In genomic region chr3:62965311-62965710, GRCh38 we compare ENCODE assay signal across 28 cellular contexts.
A peak's percentile ranks its signal among the peaks of the same experiment; 100 is the strongest.
DNase-seq lines count a peak whose midpoint lies in the region; ATAC-seq and TF ChIP-seq lines count a peak whose summit lies in the region.
"Had no signal": no experiment of that assay in that cellular context is flagged by ENCODE, and none has a peak within 500 bp of the region (broad histone marks: within the 10 kb centered on the region; RNA-seq: fewer than 3 reads in every experiment).

No MANE protein-coding gene starts in this region.

- no peaks in the 10 kb centered on the region for H3K79me1 ChIP-seq in IMR-90 (ENCODE audit: low read depth in 1 of 2, low read length in 2 of 2)

- no peak overlapping the region for H3K23ac ChIP-seq in IMR-90 (ENCODE audit: low read depth, low read length)

- POLR2A ChIA-PET in IMR-90 (lab: Charles Lee; ENCODE audit: unreplicated experiment) = no interaction called here

- H3K56ac ChIP-seq in IMR-90 (ENCODE audit: extremely low read depth, insufficient read depth, low read length) = no peak overlapping the region

- H2BK5ac ChIP-seq in IMR-90 (ENCODE audit: low read depth, low read length, poor library complexity, severe bottlenecking) = no peak overlapping the region

- H2AK5ac ChIP-seq in IMR-90 (ENCODE audit: low read depth, low read length) = no peak overlapping the region

- H3K4me2 ChIP-seq in IMR-90 (ENCODE audit: low read depth, low read length) = no peak overlapping the region

- no peak overlapping the region for H2BK20ac ChIP-seq in IMR-90 (ENCODE audit: low read depth, low read length)

- no peak overlapping the region for H4K8ac ChIP-seq in IMR-90 (ENCODE audit: low read depth in 2 of 2, low read length in 2 of 2)

- TF ChIP-seq CTCF in BE2C (IDR thresholded peaks at IDR 0.05; ENCODE audit: low read depth, low read length) (no peak), IMR-90 (conservative IDR thresholded peaks at IDR 0.05; ENCODE audit: low read depth, low read length) (no peak), esophagus squamous epithelium (IDR thresholded peaks at IDR 0.05) (no peak)

- H2AK9ac ChIP-seq in IMR-90 (replicated peaks; ENCODE audit: low read depth, low read length, poor library complexity) = no peak overlapping the region

- no peaks in the 10 kb centered on the region for H3K9me1 ChIP-seq in IMR-90 (ENCODE audit: insufficient read depth, low read length)

- no peak for TF ChIP-seq POLR2A in IMR-90 (IDR thresholded peaks at IDR 0.05; ENCODE audit: low read depth, low read length)
- no peak for TF ChIP-seq POLR2A in esophagus squamous epithelium (IDR thresholded peaks at IDR 0.05)

- no peak overlapping the region for H2BK15ac ChIP-seq in IMR-90 (ENCODE audit: low read depth, low read length)

- no peak for TF ChIP-seq RAD21 in IMR-90 (IDR thresholded peaks at IDR 0.05; ENCODE audit: low read length)

- no peak overlapping the region for H3K4me3 ChIP-seq in BE2C (ENCODE audit: low read depth, low read length)
- no peak overlapping the region for H3K4me3 ChIP-seq in IMR-90 (ENCODE audit: insufficient read depth, low read depth, low read length)
- H3K4me3 ChIP-seq in esophagus squamous epithelium = no peak overlapping the region
- H3K4me3 ChIP-seq: left ventricle myocardium inferior, SK-N-MC, upper lobe of left lung had no signal

- H4K5ac ChIP-seq in IMR-90 (ENCODE audit: low read depth, low read length) = no peak overlapping the region

- H3K27ac ChIP-seq in IMR-90 (ENCODE audit: insufficient read depth, low read length) (no peak overlapping the region), esophagus squamous epithelium (no peak overlapping the region)
- H3K27ac ChIP-seq: C4-2B, left ventricle myocardium inferior, SK-N-MC, upper lobe of left lung had no signal

- H3K4me1 ChIP-seq in BE2C (peaks cover 8% of the 10 kb centered on the region), IMR-90 (ENCODE audit: control insufficient read depth, insufficient read depth, low read length) (no peaks in the 10 kb centered on the region), esophagus squamous epithelium (no peaks in the 10 kb centered on the region)
- H3K4me1 ChIP-seq: left ventricle myocardium inferior, upper lobe of left lung had no signal

- ATAC-seq in IMR-90 (ENCODE audit: low read depth) (no peak), GM21526 (IDR thresholded peaks at IDR 0.05; ENCODE audit: low FRiP score, unreplicated experiment) (no peak)
- ATAC-seq: activated CD4-positive, alpha-beta T cell treated with anti-CD3 and anti-CD28 coated beads for 36 hours; activated CD8-positive, alpha-beta T cell treated with anti-CD3 and anti-CD28 coated beads, Interleukin-2, amount 10 ng/mL, durations not matched to agents 7 days and 5 days; esophagus mucosa; T-helper 17 cell had no signal

- intact Hi-C loops in IMR-90 (cut with micrococcal nuclease) (no loop called here), esophagus squamous epithelium (cut with DNase I) (no loop called here)

- H3K9ac ChIP-seq in IMR-90 (ENCODE audit: low read depth, low read length) = no peak overlapping the region

- DNase-seq in BE2C = peak; percentile 23
- no peak for DNase-seq in IMR-90
- peak; percentile 34 for DNase-seq in astrocyte of the hippocampus (ENCODE audit: low read depth, low spot score)
- DNase-seq in kidney tubule cell (ENCODE audit: low spot score) = peak; percentile 86
- DNase-seq in esophagus squamous epithelium (lab: John Stamatoyannopoulos, UW) = no peak
- no peak for DNase-seq in activated T-cell treated with anti-CD3 and anti-CD28 coated beads, Interleukin-2, amount 50 U/mL, for 1 hour
- no peak for DNase-seq in SHP77 treated with DMSO at 0.1 percent for 48 hours (lab: John Stamatoyannopoulos, UW)
- DNase-seq: activated CD4-positive, alpha-beta T cell treated with anti-CD3 and anti-CD28 coated beads for 36 hours; activated CD8-positive, alpha-beta T cell treated with anti-CD3 and anti-CD28 coated beads, Interleukin-2, amount 10 ng/mL, durations not matched to agents 7 days and 5 days; anterior cingulate cortex; Calu3; cortex of kidney; DND-41; GOT3; left ventricle myocardium inferior; naive B cell; NCI-H1105 treated with DMSO at 0.1 percent for 48 hours; NCI-H1930; NCI-H526 treated with DMSO at 0.1 percent for 48 hours; RPMI8226; small intestine; stimulated activated CD4-positive, alpha-beta T cell treated with anti-CD3 and anti-CD28 coated beads, Interleukin-2, amount 100 ng/mL, for 24 hours; T-helper 17 cell; upper lobe of left lung had no signal

- H3K36me3 ChIP-seq in BE2C (no peaks in the 10 kb centered on the region), IMR-90 (ENCODE audit: control insufficient read depth, insufficient read depth, low read length) (no peaks in the 10 kb centered on the region), esophagus squamous epithelium (no peaks in the 10 kb centered on the region)
- H3K36me3 ChIP-seq: left ventricle myocardium inferior, upper lobe of left lung had no signal

- H4K91ac ChIP-seq in IMR-90 (ENCODE audit: insufficient read depth, low read depth, low read length) = no peak overlapping the region

- no peaks in the 10 kb centered on the region for H4K20me1 ChIP-seq in IMR-90 (ENCODE audit: insufficient read depth, low read length)

- no TSS peak for BruUV-seq in IMR-90 (replicated peaks; lab: Mats Ljungman, UMichigan)

- in situ Hi-C loops in IMR-90 (cut with MboI; ENCODE audit: low sequenced_read_pairs) = no loop called here

- no peak overlapping the region for H3K4ac ChIP-seq in IMR-90 (ENCODE audit: low read depth, low read length)

- 75% methylated on average over 1 of the region's 2 CpGs; no CpG with 5 or more reads in 1 of the 2 experiments for WGBS in IMR-90 (ENCODE audit: extremely low coverage in 2 of 2, insufficient read length in 1 of 2), 2 experiments
- 81 to 85% methylated on average over 2 of the region's 2 CpGs for WGBS in esophagus squamous epithelium, 2 donors

- H3K9me3 ChIP-seq in BE2C (no peaks in the 10 kb centered on the region), IMR-90 (ENCODE audit: control insufficient read depth, insufficient read depth, low read length) (no peaks in the 10 kb centered on the region; the same call in none of the 2 replicates), esophagus squamous epithelium (no peaks in the 10 kb centered on the region)
- H3K9me3 ChIP-seq: left ventricle myocardium inferior, upper lobe of left lung had no signal

- H2BK120ac ChIP-seq in IMR-90 (ENCODE audit: low read depth, low read length) = no peak overlapping the region

- CTCF ChIA-PET in IMR-90 (lab: Yijun Ruan, JAX) = no interaction called here

- H2AFZ ChIP-seq in IMR-90 (replicated peaks; ENCODE audit: low read length, poor library complexity) = no peak overlapping the region

- H3K14ac ChIP-seq in IMR-90 (replicated peaks; ENCODE audit: low read depth, low read length) = no peak overlapping the region

- dilution Hi-C loops in IMR-90 (cut with HindIII; ENCODE audit: low sequenced_read_pairs, unreplicated experiment) = no loop called here

- H3K27me3 ChIP-seq in BE2C (no peaks in the 10 kb centered on the region), IMR-90 (ENCODE audit: control insufficient read depth, insufficient read depth, low read length) (no peaks in the 10 kb centered on the region), esophagus squamous epithelium (no peaks in the 10 kb centered on the region)
- H3K27me3 ChIP-seq: upper lobe of left lung had no signal

- H3K18ac ChIP-seq in IMR-90 (ENCODE audit: low read depth, low read length) = no peak overlapping the region

TF ChIP-seq in IMR-90, 13 proteins besides CTCF, POLR2A, EP300 and RAD21:
- TF ChIP-seq USF2 (IDR thresholded peaks at IDR 0.05; ENCODE audit: low read depth, low read length) (no peak), MAFK (IDR thresholded peaks at IDR 0.05; ENCODE audit: low read depth, low read length) (peak; percentile 97)

Comparison
In these comparisons a context has a peak if more than half of its experiments do, and no peak if none do; other contexts are left out.
1. DNase-seq: peak in BE2C (single experiment), astrocyte of the hippocampus (single experiment) and kidney tubule cell (single experiment); none in IMR-90 (single experiment), esophagus squamous epithelium (single experiment), activated T-cell treated with anti-CD3 and anti-CD28 coated beads, Interleukin-2, amount 50 U/mL, for 1 hour (single experiment) and SHP77 treated with DMSO at 0.1 percent for 48 hours (single experiment).